ENCODE assay signal across 9 cellular contexts in the genomic region with DNA sequence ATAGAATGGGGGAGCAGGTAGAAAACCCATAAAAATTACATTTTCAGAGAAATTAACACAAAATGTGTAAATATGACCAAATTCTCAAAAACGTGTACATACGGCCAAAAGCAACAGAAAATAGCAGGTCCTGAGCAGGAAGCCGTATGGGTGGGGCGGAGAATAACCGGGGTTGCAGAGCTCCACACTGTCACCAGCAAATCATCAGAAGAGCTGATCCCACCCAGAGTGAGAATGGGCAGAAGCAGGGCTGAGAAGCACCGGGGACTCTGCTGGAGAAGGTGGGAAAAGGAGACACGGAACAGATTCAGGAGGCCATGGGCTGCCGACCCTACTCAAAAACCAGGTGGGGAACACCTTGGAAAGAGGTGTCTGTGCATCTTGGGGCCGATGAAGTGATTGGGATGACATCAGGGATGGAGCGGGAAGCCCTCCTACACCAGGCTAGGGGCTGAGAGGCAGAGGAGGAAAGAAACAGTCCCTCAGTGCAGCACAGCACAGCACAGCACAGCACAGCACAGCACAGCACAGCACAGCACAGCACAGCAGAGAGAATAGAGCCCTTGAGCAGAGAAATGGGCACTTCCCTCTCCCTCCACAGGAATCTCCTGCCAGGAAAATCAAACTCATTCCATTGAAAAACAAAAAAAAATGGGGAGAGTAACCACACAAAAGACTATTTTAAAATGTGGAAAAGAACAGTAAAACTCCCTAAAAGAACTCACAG. TPM values are rescaled to one million over a fixed set of nuclear protein-coding genes. Genes with fewer than 3 reads are reported as not detected.
A peak's percentile ranks its signal among the peaks of the same experiment; 100 is the strongest.
DNase-seq lines count a peak whose midpoint lies in the region; ATAC-seq, FAIRE-seq and TF ChIP-seq lines count a peak whose summit lies in the region.
"Had no signal": no experiment of that assay in that cellular context is flagged by ENCODE, and none has a peak within 500 bp of the region (broad histone marks: within the 10 kb centered on the region; RNA-seq: fewer than 3 reads in every experiment).

No MANE protein-coding gene starts in this region.

- intact Hi-C loops in endothelial cell of umbilical vein (cut with micrococcal nuclease), result loop anchor here (2.0 kb wide), 1 partner anchor 14 kb away; no protein-coding TSS in a partner anchor

- no peak overlapping the region for H3K9ac ChIP-seq in endothelial cell of umbilical vein (replicated peaks; ENCODE audit: extremely low read depth, insufficient read depth, low read length)
- H3K9ac ChIP-seq in subcutaneous abdominal adipose tissue (ENCODE audit: low read length in 5 of 5), result peak overlapping the region; percentile 21 to 63 (median 54)

- peak; percentile 29 for DNase-seq in endothelial cell of umbilical vein (ENCODE audit: low read depth, low spot score)
- no peak for DNase-seq in erythroblast (lab: John Stamatoyannopoulos, UW)
- DNase-seq in stimulated activated CD4-positive, alpha-beta T cell treated with anti-CD3 and anti-CD28 coated beads, Interleukin-12 subunit alpha, Interleukin-12 subunit beta, amount 100 ng/mL, for 4 hours, result no peak
- DNase-seq in activated naive CD4-positive, alpha-beta T cell treated with Interleukin-2 at 50 U/mL for 16 hours, result no peak
- DNase-seq in SKM-1 treated with dmso at 0.1 percent for 144 hours (lab: John Stamatoyannopoulos, UW; ENCODE audit: unreplicated experiment), result no peak
- DNase-seq: T-cell had no signal

- H3K9me3 ChIP-seq in endothelial cell of umbilical vein (replicated peaks; ENCODE audit: control insufficient read depth, insufficient read depth, low read length) (no peaks in the 10 kb centered on the region), subcutaneous abdominal adipose tissue (ENCODE audit: control insufficient read depth in 5 of 5, low read length in 5 of 5) (peaks cover 0 to 3% (median 0%) of the 10 kb centered on the region in 5 donors)

- no peak for TF ChIP-seq CTCF in endothelial cell of umbilical vein (IDR thresholded peaks at IDR 0.05; ENCODE audit: extremely low read depth in 1 of 2, insufficient read depth in 1 of 2, low read depth in 1 of 2, low read length in 2 of 2)

- ATAC-seq in GM19324 (IDR thresholded peaks at IDR 0.05; ENCODE audit: low FRiP score, unreplicated experiment), result peak; percentile 67
- peak; percentile 48 for ATAC-seq in HG03103 (IDR thresholded peaks at IDR 0.05; ENCODE audit: low read depth, unreplicated experiment)

- no peaks in the 10 kb centered on the region for H3K9me1 ChIP-seq in endothelial cell of umbilical vein (replicated peaks; ENCODE audit: control insufficient read depth, extremely low read depth, insufficient read depth, low read length)

- peaks cover 23% of the 10 kb centered on the region for H3K4me1 ChIP-seq in endothelial cell of umbilical vein (ENCODE audit: control insufficient read depth, extremely low read depth, insufficient read depth, low read length)
- peaks cover 0 to 33% (median 31%) of the 10 kb centered on the region in 5 donors for H3K4me1 ChIP-seq in subcutaneous abdominal adipose tissue (ENCODE audit: control insufficient read depth in 5 of 5, insufficient read depth in 5 of 5, low read length in 5 of 5)

- H3K4me3 ChIP-seq in endothelial cell of umbilical vein (replicated peaks in 1 of 3; ENCODE audit: insufficient read depth in 1 of 3, low read depth in 1 of 3, low read length in 3 of 3) (no peak overlapping the region), subcutaneous abdominal adipose tissue (ENCODE audit: low read depth in 1 of 5, low read length in 5 of 5) (peak overlapping the region in 3 of 5 donors; percentile 8 to 22 (median 9))

- H3K27me3 ChIP-seq in endothelial cell of umbilical vein (ENCODE audit: control insufficient read depth in 2 of 2, insufficient read depth in 2 of 2, low read length in 2 of 2), result no peaks in the 10 kb centered on the region
- no peaks in the 10 kb centered on the region for H3K27me3 ChIP-seq in subcutaneous abdominal adipose tissue (ENCODE audit: control insufficient read depth in 5 of 5, insufficient read depth in 4 of 5, low read length in 5 of 5)

- no peak for FAIRE-seq in endothelial cell of umbilical vein (lab: Jason Lieb, UNC)

- H4K20me1 ChIP-seq in endothelial cell of umbilical vein (replicated peaks; ENCODE audit: control insufficient read depth, extremely low read depth, insufficient read depth, low read length), result peaks cover 5% of the 10 kb centered on the region

- POLR2A ChIA-PET in endothelial cell of umbilical vein (lab: Charles Lee), result no interaction called here

- BruUV-seq in endothelial cell of umbilical vein (replicated peaks; lab: Mats Ljungman, UMichigan), result no TSS peak

- peak overlapping the region; percentile 21 for H3K4me2 ChIP-seq in endothelial cell of umbilical vein (ENCODE audit: insufficient read depth, low read length)

- no peaks in the 10 kb centered on the region for H3K36me3 ChIP-seq in endothelial cell of umbilical vein (ENCODE audit: control insufficient read depth in 2 of 2, extremely low read depth in 1 of 2, insufficient read depth in 2 of 2, low read length in 2 of 2)
- H3K36me3 ChIP-seq in subcutaneous abdominal adipose tissue (ENCODE audit: control insufficient read depth in 5 of 5, insufficient read depth in 5 of 5, low read length in 5 of 5), result peaks cover 0 to 6% (median 0%) of the 10 kb centered on the region in 5 donors

- dilution Hi-C loops in endothelial cell of umbilical vein (cut with MboI; ENCODE audit: extremely low pct_ligation_motif_present, low sequenced_read_pairs), result no loop called here

- CTCF ChIA-PET in endothelial cell of umbilical vein (lab: Charles Lee), result interaction anchor here (0.8 to 1.4 kb wide), 8 partner anchors 19 to 308 kb away, joined by 3 to 14 read pairs (median 4); a partner anchor contains a TSS

- TF ChIP-seq POLR2A in endothelial cell of umbilical vein (IDR thresholded peaks at IDR 0.05; ENCODE audit: low read depth, low read length), result no peak
- no peak for TF ChIP-seq POLR2A in erythroblast (IDR thresholded peaks at IDR 0.05; ENCODE audit: low read length)

- H3K79me2 ChIP-seq in endothelial cell of umbilical vein (ENCODE audit: control insufficient read depth, insufficient read depth, low read length), result peaks cover 44% of the 10 kb centered on the region

- peak overlapping the region; percentile 11 for H3K27ac ChIP-seq in endothelial cell of umbilical vein (ENCODE audit: insufficient read depth, low read depth, low read length)
- H3K27ac ChIP-seq in subcutaneous abdominal adipose tissue (ENCODE audit: low read depth, low read length), result peak overlapping the region; percentile 87

- H2AFZ ChIP-seq in endothelial cell of umbilical vein (ENCODE audit: low read depth, low read length), result no peak overlapping the region

TF ChIP-seq in endothelial cell of umbilical vein, 7 proteins besides CTCF, POLR2A, EP300 and RAD21:
- TF ChIP-seq EZH2 (IDR thresholded peaks at IDR 0.05; ENCODE audit: borderline replicate concordance, low read depth, low read length, severe bottlenecking) (no peak), JUN (IDR thresholded peaks at IDR 0.05; ENCODE audit: borderline replicate concordance, insufficient read depth, insufficient read length, low read depth) (no peak), GATA2 (IDR thresholded peaks at IDR 0.05; ENCODE audit: insufficient read depth, insufficient read length, low read depth, low read length) (no peak), FOS (IDR thresholded peaks at IDR 0.05; ENCODE audit: borderline replicate concordance, insufficient read depth, low read length) (no peak), POLR2AphosphoS5 (IDR thresholded peaks at IDR 0.05; ENCODE audit: insufficient read depth, low read depth, low read length) (no peak), MYC (IDR thresholded peaks at IDR 0.05; ENCODE audit: low read depth, low read length) (no peak)
- TF ChIP-seq, protein P1, sequence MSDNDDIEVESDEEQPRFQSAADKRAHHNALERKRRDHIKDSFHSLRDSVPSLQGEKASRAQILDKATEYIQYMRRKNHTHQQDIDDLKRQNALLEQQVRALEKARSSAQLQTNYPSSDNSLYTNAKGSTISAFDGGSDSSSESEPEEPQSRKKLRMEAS (IDR thresholded peaks at IDR 0.05; ENCODE audit: insufficient read depth, insufficient read length), result no peak

RNA-seq across cellular contexts. Expression of a gene that starts 22.3 kb away (rescaled TPM):
- 42.5 and 45.5 TPM in 2 replicates for total RNA-seq in endothelial cell of umbilical vein
- polyA plus RNA-seq in endothelial cell of umbilical vein, result 9.2 and 13.4 TPM in 2 replicates
- polyA plus RNA-seq in endothelial cell of umbilical vein (2011; cell fraction: cytosol; rRNA removed), result 23.1 and 24.0 TPM in 2 replicates
- polyA plus RNA-seq in endothelial cell of umbilical vein (2011; cell fraction: nucleus; rRNA removed), result 25.6 and 31.9 TPM in 2 replicates
- polyA plus RNA-seq in endothelial cell of umbilical vein (2012), result 39.9 and 43.9 TPM in 2 replicates
- polyA minus RNA-seq in endothelial cell of umbilical vein, result 39.6 and 39.8 TPM in 2 replicates
- polyA minus RNA-seq in endothelial cell of umbilical vein (2011; cell fraction: cytosol; rRNA and poly(A)+ RNA removed), result 5.1 TPM
- polyA minus RNA-seq in endothelial cell of umbilical vein (2011; cell fraction: nucleus; rRNA and poly(A)+ RNA removed), result 29.2 and 38.3 TPM in 2 replicates

RNA-seq across cellular contexts. Expression of a gene that starts 47.4 kb away (rescaled TPM):
- not detected in 2 replicates for total RNA-seq in endothelial cell of umbilical vein
- polyA plus RNA-seq in endothelial cell of umbilical vein, result not detected in 2 replicates
- not detected in 2 replicates for polyA plus RNA-seq in endothelial cell of umbilical vein (2011; cell fraction: cytosol; rRNA removed)
- polyA plus RNA-seq in endothelial cell of umbilical vein (2011; cell fraction: nucleus; rRNA removed), result not detected in 2 replicates
- polyA plus RNA-seq in endothelial cell of umbilical vein (2012), result not detected in 2 replicates
- not detected in 2 replicates for polyA minus RNA-seq in endothelial cell of umbilical vein
- not detected for polyA minus RNA-seq in endothelial cell of umbilical vein (2011; cell fraction: cytosol; rRNA and poly(A)+ RNA removed)
- polyA minus RNA-seq in endothelial cell of umbilical vein (2011; cell fraction: nucleus; rRNA and poly(A)+ RNA removed), result not detected in 2 replicates
- total RNA-seq: T-cell had no signal

Comparison
In these comparisons a context has a peak if more than half of its experiments do, and no peak if none do; other contexts are left out.
1. H3K4me3 ChIP-seq: peak in subcutaneous abdominal adipose tissue (3 of 5); none in endothelial cell of umbilical vein (0 of 3).